ENCODE assay signal across 1 cellular context in genomic region chr4:56435001-56435747, GRCh38.
A peak's percentile ranks its signal among the peaks of the same experiment; 100 is the strongest.
TF ChIP-seq lines count a peak whose summit lies in the region.

Gene PPAT (minus strand): TSS chr4:56435615. CDS start chr4:56435477, 138 bp downstream.

TF ChIP-seq in HepG2, 621 proteins besides CTCF, POLR2A, EP300 and RAD21 (continued from another document and continues in another):
- TF ChIP-seq ZNF407 (CRISPR knock-in tag; IDR thresholded peaks at IDR 0.05; ENCODE audit: not compliant biosample characterization) (peak; percentile 80), ZHX1 (CRISPR knock-in tag; IDR thresholded peaks at IDR 0.05; ENCODE audit: low read depth) (no peak), ZNF773 (CRISPR knock-in tag; IDR thresholded peaks at IDR 0.05; ENCODE audit: borderline replicate concordance) (no peak; the same call in 1 of the 2 replicates), DR1 (CRISPR knock-in tag; IDR thresholded peaks at IDR 0.05) (peak; percentile 78), ZKSCAN5 (CRISPR knock-in tag; IDR thresholded peaks at IDR 0.05) (no peak), RAD51 (IDR thresholded peaks at IDR 0.05; ENCODE audit: borderline replicate concordance) (no peak), RXRB (CRISPR knock-in tag; IDR thresholded peaks at IDR 0.05; ENCODE audit: borderline replicate concordance) (no peak), ZNF569 (CRISPR knock-in tag; IDR thresholded peaks at IDR 0.05; ENCODE audit: borderline replicate concordance) (no peak), FOXK2 (IDR thresholded peaks at IDR 0.05) (no peak), CREB1 (IDR thresholded peaks at IDR 0.05) (no peak), CREB1 (CRISPR knock-in tag; IDR thresholded peaks at IDR 0.05) (peak; percentile 50; the same call in 1 of the 2 replicates), ZNF652 (CRISPR knock-in tag; IDR thresholded peaks at IDR 0.05; ENCODE audit: borderline replicate concordance, low read depth) (no peak), RFXANK (CRISPR knock-in tag; IDR thresholded peaks at IDR 0.05) (no peak), SNAPC5 (CRISPR knock-in tag; IDR thresholded peaks at IDR 0.05; ENCODE audit: borderline replicate concordance) (0 out of 2 replicates have a peak, but pooled peaks have one; percentile 36), SP4 (CRISPR knock-in tag; IDR thresholded peaks at IDR 0.05) (no peak; the same call in 1 of the 2 replicates), ZNF446 (CRISPR knock-in tag; IDR thresholded peaks at IDR 0.05) (0 out of 2 replicates have a peak, but pooled peaks have one; percentile 27), ZNF660 (CRISPR knock-in tag; IDR thresholded peaks at IDR 0.05; ENCODE audit: borderline replicate concordance, low read depth) (no peak), ZNF776 (CRISPR knock-in tag; IDR thresholded peaks at IDR 0.05) (peak; percentile 60; the same call in 1 of the 2 replicates), TFDP1 (CRISPR knock-in tag; IDR thresholded peaks at IDR 0.05; ENCODE audit: borderline replicate concordance) (peak; percentile 50; the same call in 1 of the 2 replicates), CREBL2 (CRISPR knock-in tag; IDR thresholded peaks at IDR 0.05; ENCODE audit: borderline replicate concordance) (peak; percentile 49; the same call in 1 of the 2 replicates), IRF9 (CRISPR knock-in tag; IDR thresholded peaks at IDR 0.05; ENCODE audit: borderline replicate concordance) (0 out of 2 replicates have a peak, but pooled peaks have one; percentile 35), CSRNP2 (CRISPR knock-in tag; conservative IDR thresholded peaks at IDR 0.05; ENCODE audit: low read depth) (no peak), ZNF382 (CRISPR knock-in tag; IDR thresholded peaks at IDR 0.05; ENCODE audit: borderline replicate concordance) (no peak), MTF1 (CRISPR knock-in tag; IDR thresholded peaks at IDR 0.05) (no peak), HNF1B (CRISPR knock-in tag; IDR thresholded peaks at IDR 0.05) (peak; percentile 87), ZNF256 (CRISPR knock-in tag; conservative IDR thresholded peaks at IDR 0.05) (peak; percentile 65), POLR2G (IDR thresholded peaks at IDR 0.05; ENCODE audit: low read depth, low read length) (peak; percentile 84), CCAR2 (optimal IDR thresholded peaks at IDR 0.05; ENCODE audit: low read depth, low read length) (no peak), ZNF17 (CRISPR knock-in tag; IDR thresholded peaks at IDR 0.05) (peak; percentile 21; the same call in 1 of the 2 replicates), E2F2 (CRISPR knock-in tag; IDR thresholded peaks at IDR 0.05; ENCODE audit: borderline replicate concordance) (0 out of 2 replicates have a peak, but pooled peaks have one; percentile 18), ZNF552 (CRISPR knock-in tag; IDR thresholded peaks at IDR 0.05; ENCODE audit: borderline replicate concordance) (peak; percentile 74), THYN1 (CRISPR knock-in tag; IDR thresholded peaks at IDR 0.05; ENCODE audit: borderline replicate concordance, low read depth) (no peak), KMT2A (CRISPR knock-in tag; IDR thresholded peaks at IDR 0.05) (peak; percentile 82; the same call in 1 of the 2 replicates), MIER3 (CRISPR knock-in tag; IDR thresholded peaks at IDR 0.05; ENCODE audit: borderline replicate concordance) (peak; percentile 33), GABPA (IDR thresholded peaks at IDR 0.05; ENCODE audit: low read depth, low read length) (no peak), GABPA (CRISPR knock-in tag; IDR thresholded peaks at IDR 0.05; ENCODE audit: low read depth) (no peak), PRDM4 (CRISPR knock-in tag; IDR thresholded peaks at IDR 0.05; ENCODE audit: borderline replicate concordance) (no peak; the same call in 1 of the 2 replicates), ZNF879 (CRISPR knock-in tag; IDR thresholded peaks at IDR 0.05) (no peak), CBX1 (IDR thresholded peaks at IDR 0.05; ENCODE audit: low read depth) (no peak), GATA4 (IDR thresholded peaks at IDR 0.05; ENCODE audit: borderline replicate concordance, low read depth) (no peak), NKX3-1 (CRISPR knock-in tag; IDR thresholded peaks at IDR 0.05) (no peak)
